Comparison of ENCODE assay signal across 24 cellular contexts in the genomic region with DNA sequence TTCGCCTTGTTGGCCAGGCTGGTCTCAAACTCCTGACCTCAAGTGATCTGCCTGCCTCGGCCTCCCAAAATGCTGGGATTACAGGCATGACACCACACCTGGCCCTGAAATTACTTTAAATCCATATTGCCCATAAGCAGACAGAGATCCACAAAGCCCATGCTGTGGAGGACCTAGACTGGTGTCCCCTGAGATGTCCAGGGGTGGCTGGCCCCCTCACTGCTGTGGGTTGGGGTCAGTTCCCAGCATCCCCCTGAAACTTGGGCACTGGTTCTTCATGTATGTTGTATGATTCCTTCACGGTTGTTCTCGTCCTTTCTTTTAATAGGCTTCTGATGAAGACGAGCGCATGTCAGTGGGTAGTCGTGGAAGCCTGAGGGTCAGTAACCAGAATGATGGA.
DNase-seq lines count a peak whose midpoint lies in the region; ATAC-seq lines count a peak whose summit lies in the region.
"Had no signal": no experiment of that assay in that cellular context is flagged by ENCODE, and none has a peak within 500 bp of the region (broad histone marks: within the 10 kb centered on the region; RNA-seq: fewer than 3 reads in every experiment).

No MANE protein-coding gene starts in this region.

- H3K4me3 Mint-ChIP-seq in stimulated activated naive CD8-positive, alpha-beta T cell treated with anti-CD3 and anti-CD28 coated beads, Interleukin-15, Interleukin-2, amounts not matched to agents 100 ng/mL and 50 ng/mL, for 24 hours, result no peak overlapping the region
- no peak overlapping the region for H3K4me3 Mint-ChIP-seq in stimulated activated naive CD8-positive, alpha-beta T cell treated with anti-CD3 and anti-CD28 coated beads, Interleukin-15, amount 100 ng/mL, for 72 hours
- no peak overlapping the region for H3K4me3 Mint-ChIP-seq in effector memory CD8-positive, alpha-beta T cell
- peak overlapping the region in 1 of 10 donors; percentile 24 for H3K4me3 Mint-ChIP-seq in naive thymus-derived CD8-positive, alpha-beta T cell
- H3K4me3 Mint-ChIP-seq: activated CD4-positive, alpha-beta T cell treated with anti-CD3 and anti-CD28 coated beads, Interleukin-2, amount 10 ng/mL, durations not matched to agents 7 days and 5 days; activated CD8-positive, alpha-beta memory T cell treated with anti-CD3 and anti-CD28 coated beads, Interleukin-2, amount 10 ng/mL, durations not matched to agents 7 days and 5 days; activated naive CD8-positive, alpha-beta T cell treated with anti-CD3 and anti-CD28 coated beads, Interleukin-2, amount 10 ng/mL, durations not matched to agents 7 days and 5 days; IgD-negative memory B cell had no signal

- H4K91ac ChIP-seq in neuronal stem cell (ENCODE audit: low read depth, low read length, poor library complexity), result no peak overlapping the region

- H3K79me1 ChIP-seq in neuronal stem cell (ENCODE audit: low read depth, low read length), result peaks cover 2% of the 10 kb centered on the region

- no peak overlapping the region for H4K8ac ChIP-seq in neuronal stem cell (ENCODE audit: low read depth, low read length)

- H3K4me3 ChIP-seq in neuronal stem cell (ENCODE audit: low read length in 2 of 2), result no peak overlapping the region
- H3K4me3 ChIP-seq: BLaER1, GM12878, left lung, thoracic aorta had no signal

- H3K4me1 ChIP-seq in neuronal stem cell (ENCODE audit: control insufficient read depth in 2 of 2, insufficient read depth in 1 of 2, low read depth in 1 of 2, low read length in 2 of 2), result peaks cover 6 to 9% of the 10 kb centered on the region in 2 donors

- no peaks in the 10 kb centered on the region for H3K27me3 Mint-ChIP-seq in stimulated activated naive CD8-positive, alpha-beta T cell treated with anti-CD3 and anti-CD28 coated beads, Interleukin-15, Interleukin-2, amounts not matched to agents 100 ng/mL and 50 ng/mL, for 24 hours
- no peaks in the 10 kb centered on the region for H3K27me3 Mint-ChIP-seq in stimulated activated naive CD8-positive, alpha-beta T cell treated with anti-CD3 and anti-CD28 coated beads, Interleukin-15, amount 100 ng/mL, for 72 hours
- H3K27me3 Mint-ChIP-seq in effector memory CD8-positive, alpha-beta T cell, result no peaks in the 10 kb centered on the region
- H3K27me3 Mint-ChIP-seq in naive thymus-derived CD8-positive, alpha-beta T cell, result no peaks in the 10 kb centered on the region
- H3K27me3 Mint-ChIP-seq: activated CD4-positive, alpha-beta T cell treated with anti-CD3 and anti-CD28 coated beads, Interleukin-2, amount 10 ng/mL, durations not matched to agents 7 days and 5 days; activated CD8-positive, alpha-beta memory T cell treated with anti-CD3 and anti-CD28 coated beads, Interleukin-2, amount 10 ng/mL, durations not matched to agents 7 days and 5 days; activated naive CD8-positive, alpha-beta T cell treated with anti-CD3 and anti-CD28 coated beads, Interleukin-2, amount 10 ng/mL, durations not matched to agents 7 days and 5 days; IgD-negative memory B cell had no signal

- peak overlapping the region; percentile 10 for H2BK12ac ChIP-seq in neuronal stem cell (ENCODE audit: low read length)

- POLR2A ChIA-PET in naive thymus-derived CD8-positive, alpha-beta T cell (lab: Charles Lee), result no interaction called here

- WGBS in neuronal stem cell (ENCODE audit: extremely low coverage in 2 of 2, insufficient read length in 2 of 2, insufficient replicate concordance in 1 of 2), 2 donors, result no CpG with 5 or more reads among the region's 7 CpGs

- peaks cover 0 to 5% of the 10 kb centered on the region in 2 donors for H3K36me3 ChIP-seq in neuronal stem cell (replicated peaks in 1 of 2; ENCODE audit: control insufficient read depth in 2 of 2, insufficient read depth in 2 of 2, low read length in 2 of 2)

- no peak overlapping the region for H3K4ac ChIP-seq in neuronal stem cell (ENCODE audit: low read length)

- peaks cover 59% of the 10 kb centered on the region for H3K4me1 Mint-ChIP-seq in stimulated activated naive CD8-positive, alpha-beta T cell treated with anti-CD3 and anti-CD28 coated beads, Interleukin-15, Interleukin-2, amounts not matched to agents 100 ng/mL and 50 ng/mL, for 24 hours (ENCODE audit: low read depth)
- peaks cover 43% of the 10 kb centered on the region for H3K4me1 Mint-ChIP-seq in stimulated activated naive CD8-positive, alpha-beta T cell treated with anti-CD3 and anti-CD28 coated beads, Interleukin-15, amount 100 ng/mL, for 72 hours
- peaks cover 50 to 57% of the 10 kb centered on the region in 2 donors for H3K4me1 Mint-ChIP-seq in effector memory CD8-positive, alpha-beta T cell (ENCODE audit: low read depth in 2 of 2)
- peaks cover 34 to 69% (median 66%) of the 10 kb centered on the region in 4 donors for H3K4me1 Mint-ChIP-seq in naive thymus-derived CD8-positive, alpha-beta T cell

- H3K27me3 ChIP-seq in neuronal stem cell (ENCODE audit: control insufficient read depth in 3 of 3, insufficient read depth in 3 of 3, low read depth in 1 of 3, low read length in 3 of 3), result no peaks in the 10 kb centered on the region
- H3K27me3 ChIP-seq: BLaER1, left lung had no signal

- no peak overlapping the region for H3K18ac ChIP-seq in neuronal stem cell (ENCODE audit: low read length)

- no peaks in the 10 kb centered on the region for H3K9me3 ChIP-seq in neuronal stem cell (replicated peaks in 1 of 2; ENCODE audit: control insufficient read depth in 2 of 2, insufficient read depth in 1 of 2, low read depth in 1 of 2, low read length in 2 of 2)
- H3K9me3 ChIP-seq: BLaER1, left lung, thoracic aorta had no signal

- no peak overlapping the region for H2BK120ac ChIP-seq in neuronal stem cell (ENCODE audit: low read depth, low read length)

- H3K9me3 Mint-ChIP-seq in stimulated activated naive CD8-positive, alpha-beta T cell treated with anti-CD3 and anti-CD28 coated beads, Interleukin-15, Interleukin-2, amounts not matched to agents 100 ng/mL and 50 ng/mL, for 24 hours, result no peaks in the 10 kb centered on the region
- H3K9me3 Mint-ChIP-seq in stimulated activated naive CD8-positive, alpha-beta T cell treated with anti-CD3 and anti-CD28 coated beads, Interleukin-15, amount 100 ng/mL, for 72 hours, result no peaks in the 10 kb centered on the region
- H3K9me3 Mint-ChIP-seq in effector memory CD8-positive, alpha-beta T cell, result no peaks in the 10 kb centered on the region
- H3K9me3 Mint-ChIP-seq in naive thymus-derived CD8-positive, alpha-beta T cell, result no peaks in the 10 kb centered on the region
- H3K9me3 Mint-ChIP-seq: activated CD4-positive, alpha-beta T cell treated with anti-CD3 and anti-CD28 coated beads, Interleukin-2, amount 10 ng/mL, durations not matched to agents 7 days and 5 days; activated naive CD8-positive, alpha-beta T cell treated with anti-CD3 and anti-CD28 coated beads, Interleukin-2, amount 10 ng/mL, durations not matched to agents 7 days and 5 days; IgD-negative memory B cell had no signal

- H3K4me2 ChIP-seq in neuronal stem cell (ENCODE audit: insufficient read depth, low read length, poor library complexity, severe bottlenecking), result no peak overlapping the region
- H3K4me2 ChIP-seq: BLaER1 had no signal

- no peak overlapping the region for H2AFZ ChIP-seq in neuronal stem cell (ENCODE audit: low read length)

- DNase-seq in stimulated activated naive CD8-positive, alpha-beta T cell treated with anti-CD3 and anti-CD28 coated beads, Interleukin-15, amount 100 ng/mL, for 72 hours, result no peak
- no peak for DNase-seq in effector memory CD8-positive, alpha-beta T cell
- DNase-seq in neuronal stem cell (ENCODE audit: low spot score) (no peak), SK-N-DZ (ENCODE audit: low spot score) (no peak)
- DNase-seq in naive thymus-derived CD8-positive, alpha-beta T cell, result no peak
- DNase-seq: activated CD4-positive, alpha-beta T cell treated with anti-CD3 and anti-CD28 coated beads, Interleukin-2, amount 10 ng/mL, durations not matched to agents 7 days and 5 days; activated CD8-positive, alpha-beta memory T cell treated with anti-CD3 and anti-CD28 coated beads, Interleukin-2, amount 10 ng/mL, durations not matched to agents 7 days and 5 days; activated naive CD8-positive, alpha-beta T cell treated with anti-CD3 and anti-CD28 coated beads, Interleukin-2, amount 10 ng/mL, durations not matched to agents 7 days and 5 days; Calu3; left lung; midbrain; NCI-H1092 treated with DMSO at 0.1 percent for 48 hours; NCI-H2029 treated with DMSO at 0.1 percent for 48 hours; NCI-H2227 treated with DMSO at 0.1 percent for 48 hours had no signal

- no peak overlapping the region for H3K23ac ChIP-seq in neuronal stem cell (ENCODE audit: low read depth, low read length, poor library complexity)

- no peak for ATAC-seq in stimulated activated naive CD8-positive, alpha-beta T cell treated with anti-CD3 and anti-CD28 coated beads, Interleukin-15, amount 100 ng/mL, for 72 hours
- no peak for ATAC-seq in effector memory CD8-positive, alpha-beta T cell (replicated peaks)
- no peak for ATAC-seq in HG03280 (IDR thresholded peaks at IDR 0.05; ENCODE audit: unreplicated experiment)
- ATAC-seq in HG03439 (IDR thresholded peaks at IDR 0.05; ENCODE audit: unreplicated experiment), result no peak
- no peak for ATAC-seq in naive thymus-derived CD8-positive, alpha-beta T cell
- ATAC-seq: activated CD8-positive, alpha-beta memory T cell treated with anti-CD3 and anti-CD28 coated beads, Interleukin-2, amount 10 ng/mL, durations not matched to agents 7 days and 5 days; GM12878; HCT116; left lung; SK-N-SH treated with all-trans-retinoic acid at 6 μM for 48 hours had no signal

- no peak overlapping the region for H3K9ac ChIP-seq in neuronal stem cell (ENCODE audit: low read depth, low read length, poor library complexity)
- H3K9ac ChIP-seq: BLaER1 had no signal

- H2BK15ac ChIP-seq in neuronal stem cell (ENCODE audit: low read length), result no peak overlapping the region

- H2BK5ac ChIP-seq in neuronal stem cell (ENCODE audit: low read length), result no peak overlapping the region

- peak overlapping the region; percentile 49 for H3K27ac Mint-ChIP-seq in stimulated activated naive CD8-positive, alpha-beta T cell treated with anti-CD3 and anti-CD28 coated beads, Interleukin-15, Interleukin-2, amounts not matched to agents 100 ng/mL and 50 ng/mL, for 24 hours
- H3K27ac Mint-ChIP-seq in stimulated activated naive CD8-positive, alpha-beta T cell treated with anti-CD3 and anti-CD28 coated beads, Interleukin-15, amount 100 ng/mL, for 72 hours, result no peak overlapping the region
- peak overlapping the region; percentile 78 to 85 for H3K27ac Mint-ChIP-seq in effector memory CD8-positive, alpha-beta T cell
- H3K27ac Mint-ChIP-seq in naive thymus-derived CD8-positive, alpha-beta T cell, result peak overlapping the region in 5 of 10 donors; percentile 22 to 60 (median 40)
- H3K27ac Mint-ChIP-seq: activated CD4-positive, alpha-beta T cell treated with anti-CD3 and anti-CD28 coated beads, Interleukin-2, amount 10 ng/mL, durations not matched to agents 7 days and 5 days; activated CD8-positive, alpha-beta memory T cell treated with anti-CD3 and anti-CD28 coated beads, Interleukin-2, amount 10 ng/mL, durations not matched to agents 7 days and 5 days; activated naive CD8-positive, alpha-beta T cell treated with anti-CD3 and anti-CD28 coated beads, Interleukin-2, amount 10 ng/mL, durations not matched to agents 7 days and 5 days; IgD-negative memory B cell had no signal

- H2AK5ac ChIP-seq in neuronal stem cell (ENCODE audit: low read depth, low read length), result no peak overlapping the region

- H3K36me3 Mint-ChIP-seq in stimulated activated naive CD8-positive, alpha-beta T cell treated with anti-CD3 and anti-CD28 coated beads, Interleukin-15, Interleukin-2, amounts not matched to agents 100 ng/mL and 50 ng/mL, for 24 hours (ENCODE audit: low read depth), result peaks cover 60% of the 10 kb centered on the region
- H3K36me3 Mint-ChIP-seq in effector memory CD8-positive, alpha-beta T cell (ENCODE audit: insufficient read depth), result peaks cover 91% of the 10 kb centered on the region
- peaks cover 0 to 47% (median 4%) of the 10 kb centered on the region in 3 donors for H3K36me3 Mint-ChIP-seq in naive thymus-derived CD8-positive, alpha-beta T cell
- H3K36me3 Mint-ChIP-seq: IgD-negative memory B cell had no signal

- H3K27ac ChIP-seq in neuronal stem cell (replicated peaks; ENCODE audit: low read length), result no peak overlapping the region
- H3K27ac ChIP-seq: BLaER1, epithelial cell of prostate, left lung had no signal

- H3K14ac ChIP-seq in neuronal stem cell (ENCODE audit: low read length), result no peak overlapping the region

Comparison
In these comparisons a context has a peak if more than half of its experiments do, and no peak if none do; other contexts are left out.
1. H3K27ac Mint-ChIP-seq: peak in stimulated activated naive CD8-positive, alpha-beta T cell treated with anti-CD3 and anti-CD28 coated beads, Interleukin-15, Interleukin-2, amounts not matched to agents 100 ng/mL and 50 ng/mL, for 24 hours (single experiment) and effector memory CD8-positive, alpha-beta T cell (2 of 2); none in stimulated activated naive CD8-positive, alpha-beta T cell treated with anti-CD3 and anti-CD28 coated beads, Interleukin-15, amount 100 ng/mL, for 72 hours (0 of 2).